Comparison of ENCODE assay signal across 14 cellular contexts in genomic region chr6:160261991-160262718, GRCh38. TPM values are rescaled to one million over a fixed set of nuclear protein-coding genes. Genes with fewer than 3 reads are reported as not detected.
A peak's percentile ranks its signal among the peaks of the same experiment; 100 is the strongest.
DNase-seq lines count a peak whose midpoint lies in the region; ATAC-seq, FAIRE-seq and TF ChIP-seq lines count a peak whose summit lies in the region.
"Had no signal": no experiment of that assay in that cellular context is flagged by ENCODE, and none has a peak within 500 bp of the region (broad histone marks: within the 10 kb centered on the region; RNA-seq: fewer than 3 reads in every experiment).

No MANE protein-coding gene starts in this region.

- no peaks in the 10 kb centered on the region for H3K9me3 ChIP-seq in A673 (ENCODE audit: low read depth, low read length, poor library complexity, severe bottlenecking)
- H3K9me3 ChIP-seq in GM12878 (replicated peaks; ENCODE audit: control insufficient read depth, insufficient read depth, low read length): no peaks in the 10 kb centered on the region

- DNase-seq in A673 (ENCODE audit: low spot score): peak; percentile 37
- DNase-seq in HEK293T (ENCODE audit: extremely low spot score): peak; percentile 56
- DNase-seq in GM12878 (ENCODE audit: low read depth, low spot score): no peak
- no peak for DNase-seq in left colon
- DNase-seq: activated T-cell treated with anti-CD3 and anti-CD28 coated beads for 4 hours; stimulated activated CD4-positive, alpha-beta T cell treated with anti-CD3 and anti-CD28 coated beads, Interleukin-2, amount 100 ng/mL, for 48 hours had no signal

- intact Hi-C loops in A673 (cut with micrococcal nuclease; ENCODE audit: unreplicated experiment) (no loop called here), GM12878 (cut with micrococcal nuclease; ENCODE audit: unreplicated experiment) (no loop called here), left colon (cut with DNase I, micrococcal nuclease) (no loop called here)

- POLR2A ChIA-PET in A673 (lab: Charles Lee; ENCODE audit: low non-redundant PET): no interaction called here
- POLR2A ChIA-PET in HEK293T (lab: Yijun Ruan, JAX): no interaction called here
- POLR2A ChIA-PET in GM12878 (lab: Charles Lee): no interaction called here

- TF ChIP-seq RAD21 in GM12878 (IDR thresholded peaks at IDR 0.05; ENCODE audit: insufficient read depth, low read depth, low read length): no peak

- H3K4me3 ChIP-seq in A673 (ENCODE audit: low read depth, low read length, poor library complexity, severe bottlenecking): no peak overlapping the region
- H3K4me3 ChIP-seq in GM12878: no peak overlapping the region

- no peak overlapping the region for H3K4me2 ChIP-seq in GM12878 (ENCODE audit: control insufficient read depth, insufficient read depth)
- H3K4me2 ChIP-seq: KMS-11 had no signal

- no peaks in the 10 kb centered on the region for H3K36me3 ChIP-seq in A673 (ENCODE audit: insufficient read depth, low read length, poor library complexity, severe bottlenecking)
- H3K36me3 ChIP-seq in GM12878 (ENCODE audit: control insufficient read depth in 2 of 2, insufficient read depth in 2 of 2, low read length in 1 of 2): no peaks in the 10 kb centered on the region

- no peaks in the 10 kb centered on the region for H3K79me2 ChIP-seq in GM12878 (ENCODE audit: control insufficient read depth, insufficient read depth, low read length)

- H3K9ac ChIP-seq in GM12878 (ENCODE audit: control insufficient read depth, insufficient read depth, low read length): no peak overlapping the region
- H3K9ac ChIP-seq: KMS-11 had no signal

- no peak for TF ChIP-seq EP300 in GM12878 (IDR thresholded peaks at IDR 0.05; ENCODE audit: borderline replicate concordance in 1 of 2, control insufficient read depth in 1 of 2, low read depth in 2 of 2, low read length in 2 of 2)

- TF ChIP-seq CTCF in A673 (conservative IDR thresholded peaks at IDR 0.05; ENCODE audit: low read depth, low read length) (0 out of 2 replicates have a peak, but pooled peaks have one; percentile 15), GM12878 (IDR thresholded peaks at IDR 0.05 in 2 of 3, conservative IDR thresholded peaks at IDR 0.05 in 1 of 3; ENCODE audit: control insufficient read depth in 2 of 3, extremely low read depth in 1 of 3, insufficient read depth in 1 of 3, low read depth in 3 of 3, low read length in 3 of 3) (no peak)

- no peak for FAIRE-seq in GM12878 (lab: Jason Lieb, UNC)
- FAIRE-seq: GM18507 had no signal

- no peak for TF ChIP-seq POLR2A in GM12878 (IDR thresholded peaks at IDR 0.05; ENCODE audit: low read depth, low read length)

- no peaks in the 10 kb centered on the region for H3K4me1 ChIP-seq in A673 (ENCODE audit: insufficient read depth, low read length, poor library complexity, severe bottlenecking)
- peaks cover 7% of the 10 kb centered on the region; the same call in 1 of the 2 replicates for H3K4me1 ChIP-seq in GM12878 (ENCODE audit: control insufficient read depth, insufficient read depth, low read length)

- CTCF ChIA-PET in A673 (lab: Charles Lee): no interaction called here
- CTCF ChIA-PET in HEK293T (lab: Yijun Ruan, JAX): no interaction called here
- CTCF ChIA-PET in GM12878 (lab: Yijun Ruan, JAX): interaction anchor here (1.3 kb wide), 1 partner anchor 10 kb away, joined by 3 read pairs; no protein-coding TSS in a partner anchor

- no peak overlapping the region for H2AFZ ChIP-seq in GM12878 (ENCODE audit: control insufficient read depth, low read depth, low read length)

- no peaks in the 10 kb centered on the region for H3K27me3 ChIP-seq in A673 (replicated peaks; ENCODE audit: insufficient read depth, low read depth, low read length, poor library complexity)
- no peaks in the 10 kb centered on the region; a peak in 2 of 4 replicates for H3K27me3 ChIP-seq in GM12878 (replicated peaks in 1 of 2; ENCODE audit: control insufficient read depth in 2 of 2, insufficient read depth in 2 of 2, low read length in 1 of 2)

- H3K27ac ChIP-seq in A673 (ENCODE audit: low read depth, low read length, poor library complexity, severe bottlenecking): no peak overlapping the region
- no peak overlapping the region for H3K27ac ChIP-seq in GM12878 (ENCODE audit: control insufficient read depth, insufficient read depth)
- H3K27ac ChIP-seq: KMS-11 had no signal

- in situ Hi-C loops in GM12878 (cut with MboI): no loop called here

- BruUV-seq in A673 (replicated peaks; lab: Mats Ljungman, UMichigan) (no TSS peak), GM12878 (replicated peaks; lab: Mats Ljungman, UMichigan) (no TSS peak)

- SMC1A ChIA-PET in GM12878 (lab: Charles Lee; ENCODE audit: uncharacterized antibody, unreplicated experiment): no interaction called here

- RAD21 ChIA-PET in GM12878 (lab: Charles Lee; ENCODE audit: unreplicated experiment): no interaction called here

- 42% methylated on average over 8 of the region's 8 CpGs for WGBS in GM12878 (ENCODE audit: insufficient coverage, insufficient replicate concordance, low lambda C conversion rate, missing lambda C conversion rate)

- ATAC-seq in GM12878 (peak; percentile 54), left colon (peak; percentile 56), HG02623 (IDR thresholded peaks at IDR 0.05; ENCODE audit: unreplicated experiment) (no peak), GM19452 (IDR thresholded peaks at IDR 0.05; ENCODE audit: unreplicated experiment) (no peak), HG03097 (IDR thresholded peaks at IDR 0.05; ENCODE audit: low FRiP score, unreplicated experiment) (no peak), GM19023 (IDR thresholded peaks at IDR 0.05; ENCODE audit: unreplicated experiment) (no peak)
- ATAC-seq: stimulated activated memory B cell treated with anti-CD40 and anti-IgM and Interleukin-4, amounts not matched to agents 10 μg/mL and 1 μg/mL and 100 μg/mL, for 72 hours had no signal

- no peaks in the 10 kb centered on the region for H4K20me1 ChIP-seq in GM12878 (ENCODE audit: control insufficient read depth, insufficient read depth)

TF ChIP-seq in HEK293T, 16 proteins besides CTCF, POLR2A, EP300 and RAD21 (continues in another document):
- no peak for TF ChIP-seq NFRKB (IDR thresholded peaks at IDR 0.05)
- no peak for TF ChIP-seq SP1 (IDR thresholded peaks at IDR 0.05)
- TF ChIP-seq L3MBTL2 (conservative IDR thresholded peaks at IDR 0.05): no peak
- TF ChIP-seq ARNT (IDR thresholded peaks at IDR 0.05): no peak
- TF ChIP-seq BHLHE40 (IDR thresholded peaks at IDR 0.05; ENCODE audit: borderline replicate concordance): no peak
- no peak for TF ChIP-seq FOXM1 (IDR thresholded peaks at IDR 0.05; ENCODE audit: borderline replicate concordance)
- no peak for TF ChIP-seq FOXK2 (IDR thresholded peaks at IDR 0.05)
- TF ChIP-seq SUZ12 (IDR thresholded peaks at IDR 0.05): no peak
- no peak for TF ChIP-seq LEF1 (IDR thresholded peaks at IDR 0.05; ENCODE audit: borderline replicate concordance)
- no peak for TF ChIP-seq TARDBP (IDR thresholded peaks at IDR 0.05)
- TF ChIP-seq CTBP1 (IDR thresholded peaks at IDR 0.05; ENCODE audit: borderline replicate concordance): no peak
- TF ChIP-seq ZNF384 (IDR thresholded peaks at IDR 0.05): no peak
- no peak for TF ChIP-seq FOXA1 (IDR thresholded peaks at IDR 0.05)
- no peak for TF ChIP-seq HDGF (IDR thresholded peaks at IDR 0.05; ENCODE audit: borderline replicate concordance)

TF ChIP-seq in GM12878, 131 proteins besides CTCF, POLR2A, EP300 and RAD21 (continues in another document):
- TF ChIP-seq HSF1 (IDR thresholded peaks at IDR 0.05; ENCODE audit: low read depth, low read length) (no peak), ZBTB33 (IDR thresholded peaks at IDR 0.05) (no peak), HDAC2 (IDR thresholded peaks at IDR 0.05) (no peak), CBFB (IDR thresholded peaks at IDR 0.05; ENCODE audit: low read depth) (no peak)

RNA-seq across cellular contexts. Expression of gene SLC22A2, which starts 3.5 kb away (rescaled TPM):
- not detected in 2 replicates for total RNA-seq in A673 (2021)
- not detected in 2 replicates for total RNA-seq in GM12878 (2013; cell fraction: nucleolus; rRNA removed)
- not detected in 2 replicates for total RNA-seq in GM12878 (2014; rRNA removed)
- not detected in 2 replicates for total RNA-seq in GM12878 (2014; rRNA removed; fragmentation: Illumina TruSeq; extraction: Trizol)
- not detected in 2 replicates for total RNA-seq in GM12878 (2021)
- not detected for polyA plus RNA-seq in GM12878 (2011; ENCODE audit: low read depth)
- 0.12 TPM in 2 replicates for polyA plus RNA-seq in GM12878 (2011; rRNA removed)
- 0.03 and 0.09 TPM in 2 replicates for polyA plus RNA-seq in GM12878 (2011; cell fraction: cytosol; rRNA removed)
- 0.06 TPM in 1 of 2 replicates, not detected in the other for polyA plus RNA-seq in GM12878 (2011; cell fraction: nucleus; rRNA removed)
- not detected in 2 replicates for polyA plus RNA-seq in GM12878 (2012)
- polyA plus RNA-seq in GM12878 (2014; fragmentation: Illumina TruSeq; extraction: Trizol): not detected in 2 replicates
- polyA plus RNA-seq in GM12878 (2014; fragmentation: Nextera tagmentation; extraction: Ambion mirVana): not detected
- not detected in 2 replicates for polyA plus RNA-seq in GM12878 (2014; rRNA removed)
- polyA plus RNA-seq in GM12878 (2016; fragmentation: Nextera tagmentation; extraction: Ambion mirVana): not detected
- 0.15 TPM in 1 of 2 replicates, not detected in the other for polyA minus RNA-seq in GM12878 (2011; rRNA and poly(A)+ RNA removed)
- not detected in 2 replicates for polyA minus RNA-seq in GM12878 (2011; cell fraction: cytosol; rRNA and poly(A)+ RNA removed)
- 0.19 and 0.36 TPM in 2 replicates for polyA minus RNA-seq in GM12878 (2011; cell fraction: nucleus; rRNA and poly(A)+ RNA removed)
- not detected for total RNA-seq in left colon
- total RNA-seq: pulmonary artery endothelial cell had no signal

Comparison
In these comparisons a context has a peak if more than half of its experiments do, and no peak if none do; other contexts are left out.
1. DNase-seq: peak in A673 (single experiment) and HEK293T (single experiment); none in GM12878 (single experiment) and left colon (0 of 2).
2. ATAC-seq: peak in GM12878 (single experiment) and left colon (single experiment); none in HG02623 (single experiment), GM19452 (single experiment), HG03097 (single experiment) and GM19023 (single experiment).